ENCODE assay signal across 1 cellular context in genomic region chr19:1813197-1813836, GRCh38.
A peak's percentile ranks its signal among the peaks of the same experiment; 100 is the strongest.
TF ChIP-seq lines count a peak whose summit lies in the region.

No MANE protein-coding gene starts in this region.

TF ChIP-seq in HepG2, 621 proteins besides CTCF, POLR2A, EP300 and RAD21 (continued from another document):
- no peak for TF ChIP-seq ZUFSP (CRISPR knock-in tag; IDR thresholded peaks at IDR 0.05; ENCODE audit: borderline replicate concordance)
- TF ChIP-seq ATF7-NPFF (CRISPR knock-in tag; IDR thresholded peaks at IDR 0.05; ENCODE audit: low read depth): peak; percentile 3; the same call in 1 of the 2 replicates
- TF ChIP-seq HINFP (CRISPR knock-in tag; IDR thresholded peaks at IDR 0.05; ENCODE audit: low read depth): no peak
- no peak for TF ChIP-seq KMT2B (CRISPR knock-in tag; IDR thresholded peaks at IDR 0.05)
- TF ChIP-seq CERS6 (CRISPR knock-in tag; IDR thresholded peaks at IDR 0.05): no peak
- 0 out of 2 replicates have a peak, but pooled peaks have one; percentile 19 for TF ChIP-seq KDM5A (IDR thresholded peaks at IDR 0.05; ENCODE audit: borderline replicate concordance, low read length)
- TF ChIP-seq DNMT3B (CRISPR knock-in tag; conservative IDR thresholded peaks at IDR 0.05): no peak
- no peak for TF ChIP-seq CHD4 (IDR thresholded peaks at IDR 0.05; ENCODE audit: borderline replicate concordance, low read length)
- no peak for TF ChIP-seq ADNP (CRISPR knock-in tag; IDR thresholded peaks at IDR 0.05)
- TF ChIP-seq KDM3A (CRISPR knock-in tag; IDR thresholded peaks at IDR 0.05; ENCODE audit: low read depth): no peak
- TF ChIP-seq ZNF30 (CRISPR knock-in tag; IDR thresholded peaks at IDR 0.05): 0 out of 2 replicates have a peak, but pooled peaks have one; percentile 33
- no peak for TF ChIP-seq ZBTB20 (CRISPR knock-in tag; IDR thresholded peaks at IDR 0.05; ENCODE audit: borderline replicate concordance, low read depth)
- no peak for TF ChIP-seq RERE (CRISPR knock-in tag; IDR thresholded peaks at IDR 0.05; ENCODE audit: low read depth)
- 0 out of 2 replicates have a peak, but pooled peaks have one; percentile 24 for TF ChIP-seq FOXO4 (CRISPR knock-in tag; conservative IDR thresholded peaks at IDR 0.05)
- no peak for TF ChIP-seq KLF6 (CRISPR knock-in tag; IDR thresholded peaks at IDR 0.05)
- TF ChIP-seq ZNF883 (CRISPR knock-in tag; IDR thresholded peaks at IDR 0.05; ENCODE audit: not compliant biosample characterization): peak; percentile 3
- no peak for TF ChIP-seq TRAFD1 (CRISPR knock-in tag; IDR thresholded peaks at IDR 0.05; ENCODE audit: borderline replicate concordance)
- no peak for TF ChIP-seq ETV5 (CRISPR knock-in tag; IDR thresholded peaks at IDR 0.05; ENCODE audit: borderline replicate concordance)
